Comparison of ENCODE assay signal across 8 cellular contexts in the genomic region with DNA sequence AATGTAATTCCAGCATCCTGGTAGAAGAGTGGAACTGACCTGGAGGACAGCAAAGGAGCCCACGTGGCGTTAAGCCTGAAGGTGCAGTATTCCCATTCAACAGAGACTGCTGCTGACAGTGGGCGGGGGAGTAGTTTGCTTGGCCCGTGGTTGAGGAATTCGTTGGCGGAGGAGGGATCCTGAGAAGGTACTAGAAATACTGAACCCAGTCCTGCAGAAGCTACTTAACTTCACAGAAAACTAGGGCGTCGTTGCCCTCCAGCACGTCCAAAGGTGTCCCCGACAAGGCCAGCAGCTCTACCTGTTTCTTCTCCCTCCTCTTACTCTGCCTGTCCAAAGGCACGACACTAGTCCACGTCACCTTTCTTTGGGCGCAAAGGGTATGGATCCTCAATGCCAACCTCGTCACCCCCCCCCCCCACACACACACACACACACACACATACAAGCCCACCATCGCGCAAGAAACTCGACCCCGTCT. TPM values are rescaled to one million over a fixed set of nuclear protein-coding genes. Genes with fewer than 3 reads are reported as not detected.
DNase-seq lines count a peak whose midpoint lies in the region; ATAC-seq and TF ChIP-seq lines count a peak whose summit lies in the region.

No MANE protein-coding gene starts in this region.

- H3K27me3 ChIP-seq in dorsolateral prefrontal cortex (no peaks in the 10 kb centered on the region), lung (ENCODE audit: control insufficient read depth, insufficient read depth) (no peaks in the 10 kb centered on the region)

- H3K4me3 ChIP-seq in dorsolateral prefrontal cortex, result peak overlapping the region; percentile 60 to 97 (median 84)
- H3K4me3 ChIP-seq in lung, result peak overlapping the region; percentile 75

- peaks cover 2 to 20% of the 10 kb centered on the region in 2 donors for H3K4me1 ChIP-seq in lung (ENCODE audit: control insufficient read depth in 2 of 2, insufficient read depth in 2 of 2, low read length in 2 of 2)

- DNase-seq in NCI-H82 (lab: John Stamatoyannopoulos, UW) (peak; percentile 71), NCI-H82 treated with DMSO at 0.1 percent for 48 hours (lab: John Stamatoyannopoulos, UW; ENCODE audit: unreplicated experiment) (no peak), RKO (ENCODE audit: low spot score) (peak; percentile 56), dorsolateral prefrontal cortex (peak; percentile 20 to 55 (median 38)), lung (ENCODE audit: low spot score) (peak; percentile 45), superior temporal gyrus (ENCODE audit: extremely low spot score) (peak; percentile 62), NCI-H1694 treated with DMSO at 0.1 percent for 48 hours (lab: John Stamatoyannopoulos, UW) (no peak)

- ATAC-seq in HG02973 (IDR thresholded peaks at IDR 0.05; ENCODE audit: unreplicated experiment), result peak; percentile 0
- peak; percentile 2 for ATAC-seq in lung (ENCODE audit: insufficient read depth, low FRiP score)

- H3K9me3 ChIP-seq in lung (ENCODE audit: control insufficient read depth in 2 of 2, insufficient read depth in 1 of 2, low read length in 1 of 2), result no peaks in the 10 kb centered on the region

- intact Hi-C loops in dorsolateral prefrontal cortex (cut with DNase I), result loop anchor here (2.0 to 10.0 kb wide), 4 partner anchors 47 to 125 kb away; partner anchors contain the start of gene TWF1 (in 2 of the 2)

- no peaks in the 10 kb centered on the region for H3K36me3 ChIP-seq in lung (ENCODE audit: control insufficient read depth in 2 of 2, insufficient read depth in 2 of 2, low read length in 2 of 2)

- TF ChIP-seq CTCF in dorsolateral prefrontal cortex (IDR thresholded peaks at IDR 0.05 in 54 of 56, conservative IDR thresholded peaks at IDR 0.05 in 2 of 56; ENCODE audit: low read depth in 1 of 56, partially characterized antibody in 56 of 56), result no peak
- no peak for TF ChIP-seq CTCF in lung (IDR thresholded peaks at IDR 0.05; ENCODE audit: control extremely low read depth, extremely low read depth)

- peak overlapping the region in 40 of 59 donors; percentile 14 to 90 (median 65) for H3K27ac ChIP-seq in dorsolateral prefrontal cortex
- peak overlapping the region; percentile 49 to 83 for H3K27ac ChIP-seq in lung (ENCODE audit: low read depth in 1 of 2, low read length in 1 of 2)

- 0 to 2% methylated on average over 17 to 18 of the region's 18 CpGs for WGBS in lung, 2 donors

RNA-seq across cellular contexts. Expression of gene PUS7L, which starts 0.3 kb away (rescaled TPM):
- total RNA-seq in dorsolateral prefrontal cortex, result 10 to 100 TPM; 12.6 to 43.8 (median 22.5) TPM
- 10 to 100 TPM; 10.4 to 27.0 TPM for total RNA-seq in lung
- 1 to 10 TPM; 1.5 to 2.5 TPM for polyA plus RNA-seq in lung

RNA-seq across cellular contexts. Expression of gene IRAK4, which starts 0.5 kb away (rescaled TPM):
- total RNA-seq in dorsolateral prefrontal cortex, result 10 to 100 TPM in 24 of 120 experiments, 1 to 10 TPM in 96; 4.0 to 15.1 (median 8.3) TPM
- 10 to 100 TPM; 18.5 to 28.0 TPM for total RNA-seq in lung
- polyA plus RNA-seq in lung, result 10 to 100 TPM in 1 of 2 donors, 1 to 10 TPM in 1; 9.4 to 17.1 TPM

RNA-seq across cellular contexts. Expression of gene TWF1, which starts 47.8 kb away (rescaled TPM):
- total RNA-seq in dorsolateral prefrontal cortex (10 to 100 TPM; 32.8 to 64.6 (median 44.9) TPM), lung (10 to 100 TPM; 52.9 to 80.1 TPM)
- 10 to 100 TPM; 33.1 to 44.5 TPM for polyA plus RNA-seq in lung

Comparison
In these comparisons a context has a peak if more than half of its experiments do, and no peak if none do; other contexts are left out.
1. DNase-seq: peak in NCI-H82 (single experiment), RKO (single experiment), dorsolateral prefrontal cortex (10 of 10), lung (single experiment) and superior temporal gyrus (single experiment); none in NCI-H82 treated with DMSO at 0.1 percent for 48 hours (single experiment) and NCI-H1694 treated with DMSO at 0.1 percent for 48 hours (single experiment).